In genomic region chr4:39042365-39042764, GRCh38 we compare ENCODE assay signal across 14 cellular contexts. TPM values are rescaled to one million over a fixed set of nuclear protein-coding genes. Genes with fewer than 3 reads are reported as not detected.
DNase-seq lines count a peak whose midpoint lies in the region; ATAC-seq, FAIRE-seq and TF ChIP-seq lines count a peak whose summit lies in the region.
"Had no signal": no experiment of that assay in that cellular context is flagged by ENCODE, and none has a peak within 500 bp of the region (broad histone marks: within the 10 kb centered on the region; RNA-seq: fewer than 3 reads in every experiment).

No MANE protein-coding gene starts in this region.

- ATAC-seq in activated B cell treated with CpG ODN at 0.5 μM for 24 hours (ENCODE audit: low read depth): no peak
- no peak for ATAC-seq in HepG2
- no peak for ATAC-seq in stimulated activated naive B cell treated with anti-CD40 and anti-IgM and Interleukin-4, amounts not matched to agents 10 μg/mL and 1 μg/mL and 100 μg/mL, for 72 hours (replicated peaks)

- no peaks in the 10 kb centered on the region for H3K36me3 ChIP-seq in HepG2 (replicated peaks in 1 of 2; ENCODE audit: control insufficient read depth in 1 of 2, insufficient read depth in 2 of 2, low read length in 2 of 2)

- H3K4me3 ChIP-seq in HepG2 (replicated peaks in 1 of 3; ENCODE audit: insufficient read depth in 1 of 3, low read depth in 2 of 3, low read length in 3 of 3): no peak overlapping the region; a peak in 1 of 6 replicates

- in situ Hi-C loops in HepG2 (cut with HindIII; ENCODE audit: extremely low pct_ligation_motif_present, low pct_unique_long_range_greater_than_20kb): no loop called here

- CTCF ChIA-PET in activated B cell treated with CpG ODN at 0.5 μM for 24 hours (lab: Charles Lee) (no interaction called here), HepG2 (lab: Yijun Ruan, JAX; ENCODE audit: low intra/inter-chr PET ratio, low total read pairs) (no interaction called here)

- no peaks in the 10 kb centered on the region for H3K27me3 Mint-ChIP-seq in activated CD4-positive, alpha-beta T cell treated with anti-CD3 and anti-CD28 coated beads, Interleukin-2, amount 10 ng/mL, durations not matched to agents 24 days and 14 days
- H3K27me3 Mint-ChIP-seq in activated B cell treated with CpG ODN at 0.5 μM for 24 hours: no peaks in the 10 kb centered on the region
- no peaks in the 10 kb centered on the region for H3K27me3 Mint-ChIP-seq in stimulated activated naive B cell treated with anti-CD40 and anti-IgM and Interleukin-4, amounts not matched to agents 10 μg/mL and 1 μg/mL and 100 μg/mL, for 72 hours

- no peaks in the 10 kb centered on the region for H3K9me3 Mint-ChIP-seq in activated CD4-positive, alpha-beta T cell treated with anti-CD3 and anti-CD28 coated beads, Interleukin-2, amount 10 ng/mL, durations not matched to agents 24 days and 14 days
- no peaks in the 10 kb centered on the region for H3K9me3 Mint-ChIP-seq in activated B cell treated with CpG ODN at 0.5 μM for 24 hours
- H3K9me3 Mint-ChIP-seq in stimulated activated naive B cell treated with anti-CD40 and anti-IgM and Interleukin-4, amounts not matched to agents 10 μg/mL and 1 μg/mL and 100 μg/mL, for 72 hours: no peaks in the 10 kb centered on the region

- H3K9me3 ChIP-seq in HepG2 (ENCODE audit: low read length): no peaks in the 10 kb centered on the region

- H3K27ac Mint-ChIP-seq in activated CD4-positive, alpha-beta T cell treated with anti-CD3 and anti-CD28 coated beads, Interleukin-2, amount 10 ng/mL, durations not matched to agents 24 days and 14 days: peak overlapping the region; percentile 21
- H3K27ac Mint-ChIP-seq in activated B cell treated with CpG ODN at 0.5 μM for 24 hours: peak overlapping the region; percentile 72
- H3K27ac Mint-ChIP-seq in stimulated activated naive B cell treated with anti-CD40 and anti-IgM and Interleukin-4, amounts not matched to agents 10 μg/mL and 1 μg/mL and 100 μg/mL, for 72 hours: peak overlapping the region; percentile 15

- H3K79me2 ChIP-seq in HepG2 (ENCODE audit: insufficient read depth, low read length): peaks cover 17% of the 10 kb centered on the region

- DNase-seq in activated CD4-positive, alpha-beta T cell treated with anti-CD3 and anti-CD28 coated beads, Interleukin-2, amount 10 ng/mL, durations not matched to agents 24 days and 14 days: peak; percentile 52
- no peak for DNase-seq in activated CD4-positive, alpha-beta T cell treated with anti-CD3 and anti-CD28 coated beads for 1 hour
- DNase-seq in activated B cell treated with CpG ODN at 0.5 μM for 24 hours (no peak), HepG2 (ENCODE audit: low spot score) (peak; percentile 18), ecto neural progenitor cell (ENCODE audit: low spot score) (no peak), HuH-7 (ENCODE audit: low spot score) (no peak), posterior vena cava (ENCODE audit: low spot score) (no peak)
- no peak for DNase-seq in stimulated activated naive B cell treated with anti-CD40 and anti-IgM and Interleukin-4, amounts not matched to agents 10 μg/mL and 1 μg/mL and 100 μg/mL, for 72 hours
- DNase-seq: activated CD8-positive, alpha-beta memory T cell treated with anti-CD3 and anti-CD28 coated beads, Interleukin-2, amount 50 U/mL, for 4 hours; central memory CD4-positive, alpha-beta T cell; NCI-H510A treated with DMSO at 0.1 percent for 48 hours; stimulated activated naive CD4-positive, alpha-beta T cell treated with Interleukin-2 at 50 U/mL for 16 hours had no signal

- intact Hi-C loops in activated CD4-positive, alpha-beta T cell treated with anti-CD3 and anti-CD28 coated beads, Interleukin-2, amount 10 ng/mL, durations not matched to agents 24 days and 14 days (cut with micrococcal nuclease): no loop called here
- intact Hi-C loops in activated B cell treated with CpG ODN at 0.5 μM for 24 hours (cut with micrococcal nuclease): loop anchor here (5.0 to 10.0 kb wide), 3 partner anchors 380 to 592 kb away; partner anchors contain the start of genes KLF3, LIAS, RPL9 and SMIM14
- intact Hi-C loops in HepG2 (cut with micrococcal nuclease; ENCODE audit: unreplicated experiment): loop anchor here (10.0 kb wide), 2 partner anchors 138 to 378 kb away; partner anchors contain the start of gene KLF3
- intact Hi-C loops in posterior vena cava (cut with DNase I): no loop called here

- no peak overlapping the region for H3K4me2 ChIP-seq in HepG2 (ENCODE audit: low read depth, low read length)

- no peak for TF ChIP-seq POLR2A in HepG2 (IDR thresholded peaks at IDR 0.05; ENCODE audit: insufficient read depth in 1 of 2, low read depth in 2 of 2, low read length in 2 of 2)

- TF ChIP-seq CTCF in activated B cell treated with CpG ODN at 0.5 μM for 24 hours (IDR thresholded peaks at IDR 0.05) (no peak), HepG2 (CRISPR knock-in tag; IDR thresholded peaks at IDR 0.05) (no peak)

- 0 out of 2 replicates have a peak overlapping the region, but pooled peaks have one; percentile 19 for H3K9ac ChIP-seq in HepG2 (ENCODE audit: insufficient read depth, low read depth, low read length)

- peaks cover 53% of the 10 kb centered on the region for H3K4me1 ChIP-seq in HepG2 (ENCODE audit: insufficient read depth, low read length)

- TF ChIP-seq EP300 in HepG2 (IDR thresholded peaks at IDR 0.05; ENCODE audit: low read depth in 2 of 2, low read length in 2 of 2) (no peak), HepG2 (CRISPR knock-in tag; IDR thresholded peaks at IDR 0.05; ENCODE audit: borderline replicate concordance) (no peak)

- no TSS peak for BruUV-seq in HepG2 (replicated peaks; lab: Mats Ljungman, UMichigan)

- POLR2A ChIA-PET in activated B cell treated with CpG ODN at 0.5 μM for 24 hours (lab: Charles Lee) (interaction anchor here (0.7 to 8.3 kb wide), 3 partner anchors 13 to 270 kb away, joined by 4 to 215 read pairs (median 73); partner anchors contain the start of gene TMEM156), HepG2 (lab: Yijun Ruan, JAX) (interaction anchor here (2.5 to 5.9 kb wide), 4 partner anchors 9 to 138 kb away, joined by 7 to 27 read pairs (median 12); no protein-coding TSS in a partner anchor)

- WGBS in HepG2 (ENCODE audit: low lambda C conversion rate): 95% methylated on average over 1 of the region's 1 CpG

- no peak overlapping the region for H2AFZ ChIP-seq in HepG2 (ENCODE audit: low read length)

- H3K27ac ChIP-seq in HepG2 (ENCODE audit: extremely low read length, insufficient read depth, low read length): peak overlapping the region; percentile 82

- H3K36me3 Mint-ChIP-seq in activated CD4-positive, alpha-beta T cell treated with anti-CD3 and anti-CD28 coated beads, Interleukin-2, amount 10 ng/mL, durations not matched to agents 24 days and 14 days (ENCODE audit: low read depth): peaks cover 5% of the 10 kb centered on the region
- peaks cover 11% of the 10 kb centered on the region for H3K36me3 Mint-ChIP-seq in activated B cell treated with CpG ODN at 0.5 μM for 24 hours (ENCODE audit: low read depth)
- H3K36me3 Mint-ChIP-seq in stimulated activated naive B cell treated with anti-CD40 and anti-IgM and Interleukin-4, amounts not matched to agents 10 μg/mL and 1 μg/mL and 100 μg/mL, for 72 hours: peaks cover 4 to 5% of the 10 kb centered on the region in 2 donors

- no peaks in the 10 kb centered on the region; a peak in 1 of 5 replicates for H3K27me3 ChIP-seq in HepG2 (ENCODE audit: control insufficient read depth in 1 of 2, insufficient read depth in 2 of 2, low read length in 2 of 2)

- no peak for TF ChIP-seq RAD21 in HepG2 (CRISPR knock-in tag; IDR thresholded peaks at IDR 0.05)

- peaks cover 8% of the 10 kb centered on the region; the same call in 1 of the 2 replicates for H4K20me1 ChIP-seq in HepG2 (ENCODE audit: insufficient read depth, low read length)

- H3K4me1 Mint-ChIP-seq in activated CD4-positive, alpha-beta T cell treated with anti-CD3 and anti-CD28 coated beads, Interleukin-2, amount 10 ng/mL, durations not matched to agents 24 days and 14 days: peaks cover 45% of the 10 kb centered on the region
- H3K4me1 Mint-ChIP-seq in activated B cell treated with CpG ODN at 0.5 μM for 24 hours: peaks cover 61% of the 10 kb centered on the region
- peaks cover 27 to 60% of the 10 kb centered on the region in 2 donors for H3K4me1 Mint-ChIP-seq in stimulated activated naive B cell treated with anti-CD40 and anti-IgM and Interleukin-4, amounts not matched to agents 10 μg/mL and 1 μg/mL and 100 μg/mL, for 72 hours

- no peak overlapping the region for H3K4me3 Mint-ChIP-seq in activated CD4-positive, alpha-beta T cell treated with anti-CD3 and anti-CD28 coated beads, Interleukin-2, amount 10 ng/mL, durations not matched to agents 24 days and 14 days
- H3K4me3 Mint-ChIP-seq in activated B cell treated with CpG ODN at 0.5 μM for 24 hours: peak overlapping the region; percentile 3
- H3K4me3 Mint-ChIP-seq in stimulated activated naive B cell treated with anti-CD40 and anti-IgM and Interleukin-4, amounts not matched to agents 10 μg/mL and 1 μg/mL and 100 μg/mL, for 72 hours: peak overlapping the region in 1 of 2 donors; percentile 0

- FAIRE-seq in HepG2 (lab: Jason Lieb, UNC): no peak
- FAIRE-seq: frontal cortex had no signal

RNA-seq across cellular contexts. Expression of gene TMEM156, which starts 10.2 kb away (rescaled TPM):
- total RNA-seq in activated CD4-positive, alpha-beta T cell treated with anti-CD3 and anti-CD28 coated beads, Interleukin-2, amount 10 ng/mL, durations not matched to agents 24 days and 14 days: 25.9 and 26.9 TPM in 2 replicates
- total RNA-seq in activated B cell treated with CpG ODN at 0.5 μM for 24 hours (26.0 and 29.5 TPM in 2 replicates), HepG2 (2016; rRNA removed; fragmentation: Illumina TruSeq; extraction: Trizol) (not detected in 2 replicates), posterior vena cava (under 1 TPM; 0.29 to 0.65 TPM)
- not detected in 2 replicates for total RNA-seq in HepG2 (2016; cell fraction: cytosol; rRNA removed; fragmentation: Illumina TruSeq; extraction: Trizol; ENCODE audit: low read depth)
- not detected in 2 replicates for total RNA-seq in HepG2 (2016; cell fraction: insoluble cytoplasmic fraction; rRNA removed; fragmentation: Illumina TruSeq; extraction: Trizol)
- total RNA-seq in HepG2 (2016; cell fraction: membrane; rRNA removed; fragmentation: Illumina TruSeq; extraction: Trizol): not detected in 2 replicates
- not detected in 2 replicates for total RNA-seq in HepG2 (2016; cell fraction: nucleus; rRNA removed; fragmentation: Illumina TruSeq; extraction: Trizol)
- polyA plus RNA-seq in HepG2 (2011; rRNA removed): 1.2 and 1.6 TPM in 2 replicates
- polyA plus RNA-seq in HepG2 (2011; cell fraction: cytosol; rRNA removed): 0.63 and 0.91 TPM in 2 replicates
- polyA plus RNA-seq in HepG2 (2011; cell fraction: nucleus; rRNA removed): 0.13 and 0.31 TPM in 2 replicates
- 0.13 and 1.2 TPM in 2 replicates for polyA plus RNA-seq in HepG2 (2012)
- polyA plus RNA-seq in HepG2 (2016; cell fraction: cytosol; fragmentation: Illumina TruSeq; extraction: Trizol; ENCODE audit: low read depth): 0.10 TPM in 1 of 2 replicates, not detected in the other
- not detected in 2 replicates for polyA plus RNA-seq in HepG2 (2016; cell fraction: insoluble cytoplasmic fraction; fragmentation: Illumina TruSeq; extraction: Trizol; ENCODE audit: low read depth)
- 0.13 TPM in 1 of 2 replicates, not detected in the other for polyA plus RNA-seq in HepG2 (2016; cell fraction: membrane; fragmentation: Illumina TruSeq; extraction: Trizol; ENCODE audit: low read depth)
- not detected in 2 replicates for polyA plus RNA-seq in HepG2 (2016; cell fraction: nucleus; fragmentation: Illumina TruSeq; extraction: Trizol; ENCODE audit: insufficient read depth, low read depth)
- 0.50 and 1.8 TPM in 2 replicates for polyA minus RNA-seq in HepG2 (2011; rRNA and poly(A)+ RNA removed; ENCODE audit: low replicate concordance)
- 0.49 and 0.62 TPM in 2 replicates for polyA minus RNA-seq in HepG2 (2011; cell fraction: cytosol; rRNA and poly(A)+ RNA removed)
- 1.2 TPM in 2 replicates for polyA minus RNA-seq in HepG2 (2011; cell fraction: nucleus; rRNA and poly(A)+ RNA removed)
- total RNA-seq: A673 had no signal

RNA-seq across cellular contexts. Expression of gene KLHL5, which starts 19.7 kb away (rescaled TPM):
- 40.4 and 41.9 TPM in 2 replicates for total RNA-seq in activated CD4-positive, alpha-beta T cell treated with anti-CD3 and anti-CD28 coated beads, Interleukin-2, amount 10 ng/mL, durations not matched to agents 24 days and 14 days
- 49.5 and 61.5 TPM in 2 replicates for total RNA-seq in activated B cell treated with CpG ODN at 0.5 μM for 24 hours
- total RNA-seq in HepG2 (2016; rRNA removed; fragmentation: Illumina TruSeq; extraction: Trizol): 36.2 and 45.3 TPM in 2 replicates
- 32.0 and 35.3 TPM in 2 replicates for total RNA-seq in HepG2 (2016; cell fraction: cytosol; rRNA removed; fragmentation: Illumina TruSeq; extraction: Trizol; ENCODE audit: low read depth)
- 36.6 and 44.0 TPM in 2 replicates for total RNA-seq in HepG2 (2016; cell fraction: insoluble cytoplasmic fraction; rRNA removed; fragmentation: Illumina TruSeq; extraction: Trizol)
- total RNA-seq in HepG2 (2016; cell fraction: membrane; rRNA removed; fragmentation: Illumina TruSeq; extraction: Trizol): 75.4 and 86.1 TPM in 2 replicates
- total RNA-seq in HepG2 (2016; cell fraction: nucleus; rRNA removed; fragmentation: Illumina TruSeq; extraction: Trizol): 26.6 and 27.0 TPM in 2 replicates
- 32.6 and 38.7 TPM in 2 replicates for polyA plus RNA-seq in HepG2 (2011; rRNA removed)
- 29.8 and 43.7 TPM in 2 replicates for polyA plus RNA-seq in HepG2 (2011; cell fraction: cytosol; rRNA removed)
- 14.9 and 17.0 TPM in 2 replicates for polyA plus RNA-seq in HepG2 (2011; cell fraction: nucleus; rRNA removed)
- 33.7 and 34.6 TPM in 2 replicates for polyA plus RNA-seq in HepG2 (2012)
- polyA plus RNA-seq in HepG2 (2016; cell fraction: cytosol; fragmentation: Illumina TruSeq; extraction: Trizol; ENCODE audit: low read depth): 31.2 and 34.0 TPM in 2 replicates
- 39.8 and 40.2 TPM in 2 replicates for polyA plus RNA-seq in HepG2 (2016; cell fraction: insoluble cytoplasmic fraction; fragmentation: Illumina TruSeq; extraction: Trizol; ENCODE audit: low read depth)
- 51.9 and 59.4 TPM in 2 replicates for polyA plus RNA-seq in HepG2 (2016; cell fraction: membrane; fragmentation: Illumina TruSeq; extraction: Trizol; ENCODE audit: low read depth)
- 22.2 and 22.8 TPM in 2 replicates for polyA plus RNA-seq in HepG2 (2016; cell fraction: nucleus; fragmentation: Illumina TruSeq; extraction: Trizol; ENCODE audit: insufficient read depth, low read depth)
- 25.9 and 37.5 TPM in 2 replicates for polyA minus RNA-seq in HepG2 (2011; rRNA and poly(A)+ RNA removed; ENCODE audit: low replicate concordance)
- polyA minus RNA-seq in HepG2 (2011; cell fraction: cytosol; rRNA and poly(A)+ RNA removed): 31.0 and 34.7 TPM in 2 replicates
- 48.0 and 50.0 TPM in 2 replicates for polyA minus RNA-seq in HepG2 (2011; cell fraction: nucleus; rRNA and poly(A)+ RNA removed)
- 10 to 100 TPM; 39.1 to 51.7 TPM for total RNA-seq in posterior vena cava

Comparison
In these comparisons a context has a peak if more than half of its experiments do, and no peak if none do; other contexts are left out.
1. DNase-seq: peak in activated CD4-positive, alpha-beta T cell treated with anti-CD3 and anti-CD28 coated beads, Interleukin-2, amount 10 ng/mL, durations not matched to agents 24 days and 14 days (single experiment) and HepG2 (single experiment); none in activated CD4-positive, alpha-beta T cell treated with anti-CD3 and anti-CD28 coated beads for 1 hour (single experiment), activated B cell treated with CpG ODN at 0.5 μM for 24 hours (single experiment), stimulated activated naive B cell treated with anti-CD40 and anti-IgM and Interleukin-4, amounts not matched to agents 10 μg/mL and 1 μg/mL and 100 μg/mL, for 72 hours (single experiment), ecto neural progenitor cell (single experiment), HuH-7 (single experiment) and posterior vena cava (single experiment).
2. H3K27ac Mint-ChIP-seq: peak in every context shown above with its lines; median percentile 72 in activated B cell treated with CpG ODN at 0.5 μM for 24 hours; 21 in activated CD4-positive, alpha-beta T cell treated with anti-CD3 and anti-CD28 coated beads, Interleukin-2, amount 10 ng/mL, durations not matched to agents 24 days and 14 days; 15 in stimulated activated naive B cell treated with anti-CD40 and anti-IgM and Interleukin-4, amounts not matched to agents 10 μg/mL and 1 μg/mL and 100 μg/mL, for 72 hours.
3. RNA of gene TMEM156, which starts 10.2 kb away (total RNA-seq): 26.0 to 29.5 TPM in activated B cell treated with CpG ODN at 0.5 μM for 24 hours and 25.9 to 26.9 TPM in activated CD4-positive, alpha-beta T cell treated with anti-CD3 and anti-CD28 coated beads, Interleukin-2, amount 10 ng/mL, durations not matched to agents 24 days and 14 days; 0.29 to 0.65 TPM in posterior vena cava and not detected in HepG2; every median in the first group is over 10 times any median in the second.
4. intact Hi-C loops: an anchor here in activated B cell treated with CpG ODN at 0.5 μM for 24 hours (5.0 to 10.0 kb wide) and HepG2 (10.0 kb wide); none called in activated CD4-positive, alpha-beta T cell treated with anti-CD3 and anti-CD28 coated beads, Interleukin-2, amount 10 ng/mL, durations not matched to agents 24 days and 14 days and posterior vena cava.